ENCODE assay signal across 8 cellular contexts in the genomic region with DNA sequence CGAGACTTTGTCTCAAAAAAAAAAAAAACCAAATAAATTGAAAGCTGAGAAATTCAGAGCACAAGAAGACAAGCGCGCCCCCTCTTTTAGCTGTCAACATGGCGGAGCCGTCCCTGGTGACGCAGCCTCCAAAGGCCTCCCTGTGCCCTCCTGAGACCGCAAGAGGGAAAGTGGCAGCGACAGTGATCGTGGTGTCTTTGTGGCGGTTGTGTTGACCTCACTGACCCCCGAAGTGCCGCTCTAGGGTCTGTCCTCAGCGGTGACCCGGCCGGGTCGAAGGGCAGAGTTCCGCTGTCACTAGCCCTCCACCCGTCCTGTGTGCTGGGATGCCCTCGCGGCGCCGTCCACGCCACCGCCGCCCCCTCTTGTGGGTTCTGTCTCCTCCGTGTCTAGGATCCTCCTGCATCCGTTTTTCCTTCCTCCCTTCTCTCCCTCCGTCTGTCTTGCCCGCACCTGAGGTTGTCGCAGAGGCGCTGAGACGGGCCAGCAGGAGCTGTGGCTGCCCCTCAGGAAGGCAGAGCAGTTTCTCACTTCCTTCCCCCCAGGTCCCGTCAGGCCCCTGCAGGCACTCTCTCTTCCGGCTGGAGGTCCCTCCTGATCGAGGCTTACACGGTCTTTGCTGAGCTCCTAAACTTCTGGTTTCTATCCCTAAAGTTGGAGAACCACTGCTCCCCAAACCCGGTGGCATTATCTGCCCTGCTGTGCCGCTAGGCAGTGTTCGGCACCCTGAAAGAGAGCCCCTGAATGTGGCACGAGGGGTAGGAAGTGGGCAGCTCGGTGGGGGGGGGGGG. TPM values are rescaled to one million over a fixed set of nuclear protein-coding genes. Genes with fewer than 3 reads are reported as not detected.
DNase-seq lines count a peak whose midpoint lies in the region; ATAC-seq and TF ChIP-seq lines count a peak whose summit lies in the region.

No MANE protein-coding gene starts in this region.

- no peak for ATAC-seq in WTC11
- ATAC-seq in esophagus mucosa = no peak
- ATAC-seq in HG03139 (IDR thresholded peaks at IDR 0.05; ENCODE audit: unreplicated experiment) = no peak

- no peak overlapping the region for H3K27ac ChIP-seq in endodermal cell (ENCODE audit: low read depth, low read length)

- POLR2A ChIA-PET in WTC11 (lab: Charles Lee) = interaction anchor here (0.6 kb wide), 1 partner anchor 10 kb away, joined by 4 read pairs; no protein-coding TSS in a partner anchor

- H3K27me3 Mint-ChIP-seq in WTC11 (ENCODE audit: low read depth) (no peaks in the 10 kb centered on the region), endodermal cell (ENCODE audit: insufficient read depth) (no peaks in the 10 kb centered on the region)

- H3K9me3 Mint-ChIP-seq in WTC11 (no peaks in the 10 kb centered on the region), endodermal cell (no peaks in the 10 kb centered on the region)

- H3K4me1 Mint-ChIP-seq in WTC11 = peaks cover 8% of the 10 kb centered on the region
- peaks cover 7% of the 10 kb centered on the region for H3K4me1 Mint-ChIP-seq in endodermal cell

- H3K4me3 ChIP-seq in endodermal cell (ENCODE audit: low read length) = no peak overlapping the region

- H3K27me3 ChIP-seq in endodermal cell (ENCODE audit: control insufficient read depth, insufficient read depth, low read length, poor library complexity, severe bottlenecking) = no peaks in the 10 kb centered on the region

- H3K9me3 ChIP-seq in endodermal cell (ENCODE audit: control insufficient read depth, low read length) = no peaks in the 10 kb centered on the region

- CTCF ChIA-PET in WTC11 (lab: Charles Lee) = interaction anchor here (0.7 to 1.6 kb wide), 7 partner anchors 11 to 1390 kb away, joined by 3 to 5 read pairs (median 3); no protein-coding TSS in a partner anchor

- H3K36me3 Mint-ChIP-seq in WTC11 (peaks cover 19% of the 10 kb centered on the region), endodermal cell (ENCODE audit: low read depth) (peaks cover 59% of the 10 kb centered on the region)

- WGBS in endodermal cell (ENCODE audit: insufficient coverage in 1 of 2, insufficient read length in 1 of 2), 2 experiments = 94 to 97% methylated on average over 35 to 40 of the region's 41 CpGs

- H3K27ac Mint-ChIP-seq in WTC11 (peak overlapping the region; percentile 16; the same call in 1 of the 2 replicates), endodermal cell (peak overlapping the region; percentile 88)

- DNase-seq in WTC11 (ENCODE audit: low spot score) (no peak), endodermal cell (no peak), superior temporal gyrus (ENCODE audit: extremely low spot score) (no peak), pons (ENCODE audit: low spot score) (no peak)
- peak; percentile 20 for DNase-seq in stimulated activated CD8-positive, alpha-beta memory T cell treated with anti-CD3 and anti-CD28 coated beads, Interleukin-12 subunit alpha, Interleukin-12 subunit beta, amount 100 ng/mL, for 4 hours (ENCODE audit: low read depth)

- no peak overlapping the region for H3K4me3 Mint-ChIP-seq in WTC11
- no peak overlapping the region for H3K4me3 Mint-ChIP-seq in endodermal cell

- TF ChIP-seq POLR2A in GM15510 (IDR thresholded peaks at IDR 0.05; ENCODE audit: borderline replicate concordance, extremely low read depth, insufficient read length) = peak; percentile 51

- TF ChIP-seq CTCF in WTC11 (IDR thresholded peaks at IDR 0.05) (no peak), endodermal cell (conservative IDR thresholded peaks at IDR 0.05) (no peak)

- H3K36me3 ChIP-seq in endodermal cell (ENCODE audit: control insufficient read depth, insufficient read depth, low read length) = peaks cover 33% of the 10 kb centered on the region

- H3K9ac ChIP-seq in endodermal cell (ENCODE audit: extremely low read depth, low read length, poor library complexity, severe bottlenecking) = no peak overlapping the region

- peaks cover 2% of the 10 kb centered on the region for H3K4me1 ChIP-seq in endodermal cell (ENCODE audit: control insufficient read depth, insufficient read depth, low read length)

TF ChIP-seq in WTC11, 78 proteins besides CTCF, POLR2A, EP300 and RAD21:
- TF ChIP-seq ELF4 (CRISPR knock-in tag; IDR thresholded peaks at IDR 0.05; ENCODE audit: low read depth) = no peak
- TF ChIP-seq FOXJ3 (CRISPR knock-in tag; IDR thresholded peaks at IDR 0.05; ENCODE audit: borderline replicate concordance) = no peak
- no peak for TF ChIP-seq HMGA2 (CRISPR knock-in tag; IDR thresholded peaks at IDR 0.05)
- no peak for TF ChIP-seq GABPB1 (CRISPR knock-in tag; IDR thresholded peaks at IDR 0.05)
- TF ChIP-seq, protein P1, sequence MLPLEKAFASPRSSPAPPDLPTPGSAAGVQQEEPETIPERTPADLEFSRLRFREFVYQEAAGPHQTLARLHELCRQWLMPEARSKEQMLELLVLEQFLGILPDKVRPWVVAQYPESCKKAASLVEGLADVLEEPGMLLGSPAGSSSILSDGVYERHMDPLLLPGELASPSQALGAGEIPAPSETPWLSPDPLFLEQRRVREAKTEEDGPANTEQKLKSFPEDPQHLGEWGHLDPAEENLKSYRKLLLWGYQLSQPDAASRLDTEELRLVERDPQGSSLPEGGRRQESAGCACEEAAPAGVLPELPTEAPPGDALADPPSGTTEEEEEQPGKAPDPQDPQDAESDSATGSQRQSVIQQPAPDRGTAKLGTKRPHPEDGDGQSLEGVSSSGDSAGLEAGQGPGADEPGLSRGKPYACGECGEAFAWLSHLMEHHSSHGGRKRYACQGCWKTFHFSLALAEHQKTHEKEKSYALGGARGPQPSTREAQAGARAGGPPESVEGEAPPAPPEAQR (CRISPR knock-in tag; IDR thresholded peaks at IDR 0.05) = no peak
- no peak for TF ChIP-seq ZNF416 (CRISPR knock-in tag; IDR thresholded peaks at IDR 0.05)

RNA-seq across cellular contexts. Expression of a gene that starts 7.2 kb away (rescaled TPM):
- total RNA-seq in WTC11 (2021) = 37.9 to 42.5 TPM (median 38.1 TPM) in 3 replicates
- 10 to 100 TPM; 54.6 to 59.4 TPM for total RNA-seq in endodermal cell
- polyA plus RNA-seq in endodermal cell (2013, experiment 1 of 2) = 59.3 TPM
- polyA plus RNA-seq in endodermal cell (2013, experiment 2 of 2) = 57.0 TPM
- 13.5 TPM for total RNA-seq in esophagus mucosa

RNA-seq across cellular contexts. Expression of a gene that starts 13.8 kb away (rescaled TPM):
- total RNA-seq in WTC11 (2021) (not detected in 3 replicates), endodermal cell (not detected), esophagus mucosa (not detected)
- polyA plus RNA-seq in endodermal cell (2013, experiment 1 of 2) = not detected
- not detected for polyA plus RNA-seq in endodermal cell (2013, experiment 2 of 2)

RNA-seq across cellular contexts. Expression of a gene that starts 49.0 kb away (rescaled TPM):
- 61.3 to 72.1 TPM (median 71.2 TPM) in 3 replicates for total RNA-seq in WTC11 (2021)
- 10 to 100 TPM; 80.0 to 80.9 TPM for total RNA-seq in endodermal cell
- polyA plus RNA-seq in endodermal cell (2013, experiment 1 of 2) = 62.6 TPM
- 69.5 TPM for polyA plus RNA-seq in endodermal cell (2013, experiment 2 of 2)
- total RNA-seq in esophagus mucosa = 152 TPM

RNA-seq across cellular contexts. Expression of a gene that starts 52.4 kb away (rescaled TPM):
- total RNA-seq in WTC11 (2021) (43.2 to 56.0 TPM (median 53.1 TPM) in 3 replicates), endodermal cell (10 to 100 TPM; 27.8 to 38.5 TPM), esophagus mucosa (22.4 TPM)
- 38.5 TPM for polyA plus RNA-seq in endodermal cell (2013, experiment 1 of 2)
- polyA plus RNA-seq in endodermal cell (2013, experiment 2 of 2) = 33.4 TPM
